ENCODE assay signal across 13 cellular contexts in genomic region chr9:133032171-133032570, GRCh38. TPM values are rescaled to one million over a fixed set of nuclear protein-coding genes. Genes with fewer than 3 reads are reported as not detected.
A peak's percentile ranks its signal among the peaks of the same experiment; 100 is the strongest.
DNase-seq lines count a peak whose midpoint lies in the region; ATAC-seq and TF ChIP-seq lines count a peak whose summit lies in the region.
"Had no signal": no experiment of that assay in that cellular context is flagged by ENCODE, and none has a peak within 500 bp of the region (broad histone marks: within the 10 kb centered on the region; RNA-seq: fewer than 3 reads in every experiment).

No MANE protein-coding gene starts in this region.

- peak overlapping the region; percentile 97 for H3K4me3 ChIP-seq in ACC112 (ENCODE audit: low read depth, low read length)
- H3K4me3 ChIP-seq in HCT116 (replicated peaks in 1 of 2; ENCODE audit: low read depth in 1 of 2, low read length in 2 of 2) = peak overlapping the region; percentile 78 to 98
- H3K4me3 ChIP-seq in lower lobe of right lung = peak overlapping the region; percentile 91

- H3K27ac Mint-ChIP-seq in activated naive CD8-positive, alpha-beta T cell = peak overlapping the region; percentile 100

- peaks cover 53% of the 10 kb centered on the region for H3K4me1 Mint-ChIP-seq in activated naive CD8-positive, alpha-beta T cell (ENCODE audit: low read depth)

- DNase-seq in HCT116 (ENCODE audit: low read depth, low spot score) = no peak
- DNase-seq in lower lobe of right lung = peak; percentile 18
- no peak for DNase-seq in DMS53 (lab: John Stamatoyannopoulos, UW)
- no peak for DNase-seq in COLO829 (ENCODE audit: low spot score)
- DNase-seq in HPDE6-E6E7 (ENCODE audit: extremely low spot score) = no peak
- no peak for DNase-seq in nucleus accumbens (lab: John Stamatoyannopoulos, UW)
- DNase-seq: heart right ventricle; NCI-H1436; stimulated activated naive CD4-positive, alpha-beta T cell treated with Interleukin-2 at 50 U/mL for 16 hours had no signal

- H3K36me3 Mint-ChIP-seq in activated naive CD8-positive, alpha-beta T cell = no peaks in the 10 kb centered on the region

- H3K9me3 ChIP-seq in HCT116 (ENCODE audit: control insufficient read depth in 1 of 2, insufficient read depth in 1 of 2, low read depth in 1 of 2, low read length in 2 of 2) (no peaks in the 10 kb centered on the region), lower lobe of right lung (no peaks in the 10 kb centered on the region)
- H3K9me3 ChIP-seq: heart right ventricle had no signal

- H4K20me1 ChIP-seq in HCT116 (ENCODE audit: insufficient read depth) = no peaks in the 10 kb centered on the region

- POLR2A ChIA-PET in HCT116 (lab: Charles Lee) = no interaction called here

- H3K9me3 Mint-ChIP-seq in activated naive CD8-positive, alpha-beta T cell (ENCODE audit: low read depth) = no peaks in the 10 kb centered on the region

- ATAC-seq in HCT116 (no peak), lower lobe of right lung (no peak)
- ATAC-seq: heart right ventricle had no signal

- H2AFZ ChIP-seq in ACC112 (ENCODE audit: low read length, unreplicated experiment) (no peak overlapping the region), HCT116 (ENCODE audit: low read depth, low read length, poor library complexity, severe bottlenecking) (no peak overlapping the region)

- no peak for TF ChIP-seq RAD21 in HCT116 (IDR thresholded peaks at IDR 0.05; ENCODE audit: low read depth)

- H3K79me2 ChIP-seq in ACC112 (ENCODE audit: control insufficient read depth, insufficient read depth, low read length, unreplicated experiment) (peaks cover 74% of the 10 kb centered on the region), HCT116 (ENCODE audit: insufficient read depth, low read length) (peaks cover 68% of the 10 kb centered on the region)

- H3K4me2 ChIP-seq in HCT116 (ENCODE audit: low read length) = peak overlapping the region; percentile 85

- TF ChIP-seq POLR2A in HCT116 (IDR thresholded peaks at IDR 0.05; ENCODE audit: borderline replicate concordance, extremely low read depth, insufficient read depth, insufficient read length) = no peak

- H3K36me3 ChIP-seq in ACC112 (ENCODE audit: insufficient read depth, low read length) (peaks cover 21% of the 10 kb centered on the region), HCT116 (ENCODE audit: control insufficient read depth in 1 of 2, insufficient read depth in 2 of 2, low read length in 2 of 2) (peaks cover 7 to 12% of the 10 kb centered on the region in 2 experiments; a peak in 1 of 4 replicates), lower lobe of right lung (peaks cover 11% of the 10 kb centered on the region)

- H3K27me3 ChIP-seq in ACC112 (ENCODE audit: insufficient read depth, low read length) (no peaks in the 10 kb centered on the region), HCT116 (ENCODE audit: insufficient read depth, low read length) (no peaks in the 10 kb centered on the region), lower lobe of right lung (ENCODE audit: low read depth) (no peaks in the 10 kb centered on the region)
- H3K27me3 ChIP-seq: heart right ventricle had no signal

- H3K4me1 ChIP-seq in ACC112 (ENCODE audit: control insufficient read depth, insufficient read depth, low read length, unreplicated experiment) (peaks cover 4% of the 10 kb centered on the region), HCT116 (ENCODE audit: control insufficient read depth in 1 of 2, insufficient read depth in 2 of 2, low read length in 2 of 2) (peaks cover 3 to 17% of the 10 kb centered on the region in 2 experiments; a peak in 3 of 4 replicates), lower lobe of right lung (peaks cover 33% of the 10 kb centered on the region)

- peak overlapping the region; percentile 97 for H3K4me3 Mint-ChIP-seq in activated naive CD8-positive, alpha-beta T cell

- intact Hi-C loops in HCT116 (cut with micrococcal nuclease) (no loop called here), lower lobe of right lung (cut with DNase I) (no loop called here)

- no peaks in the 10 kb centered on the region for H3K9me2 ChIP-seq in HCT116 (ENCODE audit: insufficient read depth)

- CTCF ChIA-PET in HCT116 (lab: Charles Lee) = interaction anchor here (1.1 kb wide), 1 partner anchor 10 kb away, joined by 6 read pairs; no protein-coding TSS in a partner anchor

- no peak overlapping the region for H3K27ac ChIP-seq in ACC112 (ENCODE audit: low read depth, low read length)
- no peak overlapping the region for H3K27ac ChIP-seq in HCT116 (ENCODE audit: low read depth, low read length)
- no peak overlapping the region for H3K27ac ChIP-seq in lower lobe of right lung

- TF ChIP-seq CTCF in HCT116 (IDR thresholded peaks at IDR 0.05 in 2 of 3, conservative IDR thresholded peaks at IDR 0.05 in 1 of 3; ENCODE audit: borderline replicate concordance in 1 of 3, insufficient read depth in 1 of 3, low read depth in 2 of 3, low read length in 2 of 3) = no peak
- no peak for TF ChIP-seq CTCF in lower lobe of right lung (IDR thresholded peaks at IDR 0.05)

- RAD21 ChIA-PET in HCT116 (lab: Charles Lee; ENCODE audit: low non-redundant PET in 1 of 2, low total read pairs in 2 of 2, uncharacterized antibody in 2 of 2, unreplicated experiment in 2 of 2) = no interaction called here

- no peaks in the 10 kb centered on the region for H3K27me3 Mint-ChIP-seq in activated naive CD8-positive, alpha-beta T cell

- peak overlapping the region; percentile 79 for H3K9ac ChIP-seq in HCT116 (ENCODE audit: low read length)

- BruUV-seq in HCT116 (replicated peaks; lab: Mats Ljungman, UMichigan) = no TSS peak

TF ChIP-seq in HCT116, 20 proteins besides CTCF, POLR2A, EP300 and RAD21:
- TF ChIP-seq EZH2phosphoT487 (IDR thresholded peaks at IDR 0.05; ENCODE audit: borderline replicate concordance) (no peak), MAX (IDR thresholded peaks at IDR 0.05) (no peak)

RNA-seq across cellular contexts. Expression of gene GTF3C5, which starts 1.4 kb away (rescaled TPM):
- total RNA-seq in HCT116 (2021; ENCODE audit: unreplicated experiment) = 95.1 TPM
- polyA plus RNA-seq in HCT116 (2012) = 96.4 and 101 TPM in 2 replicates
- total RNA-seq in lower lobe of right lung = 44.8 TPM

RNA-seq across cellular contexts. Expression of gene CEL, which starts 29.6 kb away (rescaled TPM):
- 6.9 TPM for total RNA-seq in HCT116 (2021; ENCODE audit: unreplicated experiment)
- 0.79 and 1.4 TPM in 2 replicates for polyA plus RNA-seq in HCT116 (2012)
- total RNA-seq in lower lobe of right lung = 1.4 TPM
- total RNA-seq: SK-MEL-5 had no signal

RNA-seq across cellular contexts. Expression of gene GFI1B, which starts 53.7 kb away (rescaled TPM):
- total RNA-seq in HCT116 (2021; ENCODE audit: unreplicated experiment) (0.20 TPM), lower lobe of right lung (1.1 TPM)
- polyA plus RNA-seq in HCT116 (2012) = not detected in 2 replicates
- total RNA-seq: renal cortical epithelial cell had no signal
